In genomic region chr5:96984506-96985192, GRCh38 we compare ENCODE assay signal across 15 cellular contexts. TPM values are rescaled to one million over a fixed set of nuclear protein-coding genes. Genes with fewer than 3 reads are reported as not detected.
DNase-seq lines count a peak whose midpoint lies in the region; FAIRE-seq and TF ChIP-seq lines count a peak whose summit lies in the region.
"Had no signal": no experiment of that assay in that cellular context is flagged by ENCODE, and none has a peak within 500 bp of the region (broad histone marks: within the 10 kb centered on the region; RNA-seq: fewer than 3 reads in every experiment).

No MANE protein-coding gene starts in this region.

- intact Hi-C loops in Calu3 (cut with micrococcal nuclease; ENCODE audit: unreplicated experiment): no loop called here
- intact Hi-C loops in sigmoid colon (cut with DNase I): loop anchor here (5.0 to 10.0 kb wide), 2 partner anchors 47 to 110 kb away; partner anchors contain the start of genes ERAP2 and LNPEP

- peaks cover 0 to 25% (median 7%) of the 10 kb centered on the region in 4 donors for H3K4me1 ChIP-seq in sigmoid colon
- H3K4me1 ChIP-seq: suprapubic skin had no signal

- H3K27me3 Mint-ChIP-seq in activated CD4-positive, alpha-beta T cell treated with anti-CD3 and anti-CD28 coated beads, Interleukin-2, amount 10 ng/mL, durations not matched to agents 7 days and 5 days: no peaks in the 10 kb centered on the region
- H3K27me3 Mint-ChIP-seq in progenitor cell of endocrine pancreas (no peaks in the 10 kb centered on the region), Calu3 (ENCODE audit: unreplicated experiment) (no peaks in the 10 kb centered on the region)

- H3K9me3 Mint-ChIP-seq in activated CD4-positive, alpha-beta T cell treated with anti-CD3 and anti-CD28 coated beads, Interleukin-2, amount 10 ng/mL, durations not matched to agents 7 days and 5 days: no peaks in the 10 kb centered on the region
- no peaks in the 10 kb centered on the region for H3K9me3 Mint-ChIP-seq in progenitor cell of endocrine pancreas (ENCODE audit: low read depth)
- no peaks in the 10 kb centered on the region for H3K9me3 Mint-ChIP-seq in Calu3 (ENCODE audit: low read depth, unreplicated experiment)

- FAIRE-seq in islet of Langerhans (lab: Jason Lieb, UNC): peak; percentile 64

- 2 to 30% methylated on average over 1 of the region's 1 CpG for WGBS in sigmoid colon, 2 donors

- H3K36me3 Mint-ChIP-seq in activated CD4-positive, alpha-beta T cell treated with anti-CD3 and anti-CD28 coated beads, Interleukin-2, amount 10 ng/mL, durations not matched to agents 7 days and 5 days (ENCODE audit: low read depth): peaks cover 65% of the 10 kb centered on the region
- H3K36me3 Mint-ChIP-seq in progenitor cell of endocrine pancreas (ENCODE audit: insufficient read depth) (peaks cover 9% of the 10 kb centered on the region), Calu3 (ENCODE audit: insufficient read depth, unreplicated experiment) (peaks cover 9% of the 10 kb centered on the region)

- no peaks in the 10 kb centered on the region for H3K9me3 ChIP-seq in sigmoid colon
- H3K9me3 ChIP-seq: suprapubic skin had no signal

- no peak overlapping the region for H3K4me3 Mint-ChIP-seq in activated CD4-positive, alpha-beta T cell treated with anti-CD3 and anti-CD28 coated beads, Interleukin-2, amount 10 ng/mL, durations not matched to agents 7 days and 5 days
- peak overlapping the region; percentile 12 for H3K4me3 Mint-ChIP-seq in progenitor cell of endocrine pancreas (ENCODE audit: low read depth)
- H3K4me3 Mint-ChIP-seq in Calu3 (ENCODE audit: low read depth, unreplicated experiment): no peak overlapping the region

- no peak for TF ChIP-seq CTCF in progenitor cell of endocrine pancreas (IDR thresholded peaks at IDR 0.05; ENCODE audit: unreplicated experiment)
- no peak for TF ChIP-seq CTCF in Calu3 (IDR thresholded peaks at IDR 0.05; ENCODE audit: unreplicated experiment)
- TF ChIP-seq CTCF in sigmoid colon (IDR thresholded peaks at IDR 0.05): no peak
- TF ChIP-seq CTCF in brain microvascular endothelial cell (IDR thresholded peaks at IDR 0.05; ENCODE audit: low read depth, low read length, missing control alignments): no peak

- H3K4me1 Mint-ChIP-seq in activated CD4-positive, alpha-beta T cell treated with anti-CD3 and anti-CD28 coated beads, Interleukin-2, amount 10 ng/mL, durations not matched to agents 7 days and 5 days: peaks cover 25% of the 10 kb centered on the region
- H3K4me1 Mint-ChIP-seq in progenitor cell of endocrine pancreas (ENCODE audit: low read depth) (peaks cover 26% of the 10 kb centered on the region), Calu3 (ENCODE audit: low read depth, unreplicated experiment) (no peaks in the 10 kb centered on the region)

- H3K36me3 ChIP-seq in sigmoid colon (peaks cover 0 to 36% (median 2%) of the 10 kb centered on the region in 4 donors), brain microvascular endothelial cell (replicated peaks) (peaks cover 8% of the 10 kb centered on the region)

- TF ChIP-seq POLR2A in sigmoid colon (IDR thresholded peaks at IDR 0.05): no peak

- CTCF ChIA-PET in activated CD4-positive, alpha-beta T cell treated with anti-CD3 and anti-CD28 coated beads, Interleukin-2, amount 10 ng/mL, durations not matched to agents 7 days and 5 days (lab: Charles Lee): no interaction called here
- CTCF ChIA-PET in Calu3 (lab: Charles Lee): no interaction called here

- peak overlapping the region in 2 of 4 donors; percentile 32 to 61 for H3K27ac ChIP-seq in sigmoid colon
- no peak overlapping the region for H3K27ac ChIP-seq in brain microvascular endothelial cell
- H3K27ac ChIP-seq: suprapubic skin had no signal

- POLR2A ChIA-PET in activated CD4-positive, alpha-beta T cell treated with anti-CD3 and anti-CD28 coated beads, Interleukin-2, amount 10 ng/mL, durations not matched to agents 7 days and 5 days (lab: Charles Lee): no interaction called here

- TF ChIP-seq EP300 in sigmoid colon (IDR thresholded peaks at IDR 0.05): no peak

- no TSS peak for BruUV-seq in Calu3 (replicated peaks; lab: Mats Ljungman, UMichigan)

- in situ Hi-C loops in brain microvascular endothelial cell (cut with HindIII; ENCODE audit: low pct_ligation_motif_present, low sequenced_read_pairs): no loop called here

- peak overlapping the region; percentile 16 for H3K27ac Mint-ChIP-seq in activated CD4-positive, alpha-beta T cell treated with anti-CD3 and anti-CD28 coated beads, Interleukin-2, amount 10 ng/mL, durations not matched to agents 7 days and 5 days
- H3K27ac Mint-ChIP-seq in progenitor cell of endocrine pancreas (peak overlapping the region; percentile 89), Calu3 (ENCODE audit: unreplicated experiment) (no peak overlapping the region)

- no peak for DNase-seq in activated CD4-positive, alpha-beta T cell treated with anti-CD3 and anti-CD28 coated beads, Interleukin-2, amount 10 ng/mL, durations not matched to agents 7 days and 5 days
- no peak for DNase-seq in activated CD4-positive, alpha-beta T cell treated with anti-CD3 and anti-CD28 coated beads for 48 hours
- DNase-seq in amniotic epithelial cell (ENCODE audit: low read depth): peak; percentile 59
- DNase-seq in progenitor cell of endocrine pancreas (ENCODE audit: low spot score, unreplicated experiment): no peak
- DNase-seq in Calu3: no peak
- DNase-seq in sigmoid colon: no peak
- no peak for DNase-seq in brain microvascular endothelial cell
- DNase-seq: activated gamma-delta T cell, hypothalamus, NCI-H2171, SHP77 treated with DMSO at 0.1 percent for 48 hours, T1000 had no signal

- no peak overlapping the region for H3K4me3 ChIP-seq in sigmoid colon
- no peak overlapping the region for H3K4me3 ChIP-seq in brain microvascular endothelial cell (ENCODE audit: low read depth, low read length)
- H3K4me3 ChIP-seq: lung, suprapubic skin had no signal

- H3K27me3 ChIP-seq in sigmoid colon (no peaks in the 10 kb centered on the region), brain microvascular endothelial cell (replicated peaks) (no peaks in the 10 kb centered on the region)
- H3K27me3 ChIP-seq: suprapubic skin had no signal

RNA-seq across cellular contexts. Expression of gene LNPEP, which starts 48.8 kb away (rescaled TPM):
- total RNA-seq in activated CD4-positive, alpha-beta T cell treated with anti-CD3 and anti-CD28 coated beads, Interleukin-2, amount 10 ng/mL, durations not matched to agents 7 days and 5 days: 10 to 100 TPM; 91.4 to 97.2 TPM
- total RNA-seq in progenitor cell of endocrine pancreas (24.2 and 25.6 TPM in 2 replicates), Calu3 (2022) (76.0 and 85.5 TPM in 2 replicates), sigmoid colon (10 to 100 TPM; 45.2 to 68.1 (median 59.0) TPM)
- 10 to 100 TPM in 1 of 3 donors, 1 to 10 TPM in 2; 1.4 to 12.7 (median 1.8) TPM for polyA plus RNA-seq in sigmoid colon
